ENCODE assay signal across 15 cellular contexts in genomic region chr4:177728361-177729152, GRCh38.
DNase-seq lines count a peak whose midpoint lies in the region; ATAC-seq and TF ChIP-seq lines count a peak whose summit lies in the region.
"Had no signal": no experiment of that assay in that cellular context is flagged by ENCODE, and none has a peak within 500 bp of the region (broad histone marks: within the 10 kb centered on the region; RNA-seq: fewer than 3 reads in every experiment).

No MANE protein-coding gene starts in this region.

- TF ChIP-seq CTCF in NB4 (IDR thresholded peaks at IDR 0.05; ENCODE audit: low read depth, low read length) (no peak), GM13976 (IDR thresholded peaks at IDR 0.05; ENCODE audit: borderline replicate concordance, control extremely low read depth, extremely low read depth, insufficient read depth, missing control alignments) (no peak), WTC11 (IDR thresholded peaks at IDR 0.05) (no peak), coronary artery (IDR thresholded peaks at IDR 0.05) (no peak)

- H3K4me1 Mint-ChIP-seq in WTC11: no peaks in the 10 kb centered on the region

- POLR2A ChIA-PET in WTC11 (lab: Charles Lee): interaction anchor here (0.8 kb wide), 2 partner anchors 10 to 51 kb away, joined by 3 read pairs; no protein-coding TSS in a partner anchor

- in situ Hi-C loops in GM13976 (cut with MboI; ENCODE audit: low sequenced_read_pairs, unreplicated experiment): no loop called here

- H3K27ac ChIP-seq in coronary artery: no peak overlapping the region
- H3K27ac ChIP-seq: gastroesophageal sphincter, psoas muscle had no signal

- H3K9me3 Mint-ChIP-seq in WTC11: 0 out of 2 replicates have a peak, but pooled peaks cover 5% of the 10 kb centered on the region
- H3K9me3 Mint-ChIP-seq: activated CD4-positive, alpha-beta memory T cell treated with anti-CD3 and anti-CD28 coated beads for 36 hours had no signal

- no peak overlapping the region for H3K27ac Mint-ChIP-seq in WTC11
- H3K27ac Mint-ChIP-seq: activated CD4-positive, alpha-beta memory T cell treated with anti-CD3 and anti-CD28 coated beads for 36 hours had no signal

- H3K4me3 ChIP-seq in NB4 (ENCODE audit: low read depth, low read length) (no peak overlapping the region), coronary artery (no peak overlapping the region)
- H3K4me3 ChIP-seq: gastroesophageal sphincter, psoas muscle had no signal

- H3K27me3 Mint-ChIP-seq in WTC11 (ENCODE audit: low read depth): no peaks in the 10 kb centered on the region

- intact Hi-C loops in left colon (cut with DNase I, micrococcal nuclease): no loop called here

- no peak for TF ChIP-seq POLR2A in NB4 (IDR thresholded peaks at IDR 0.05; ENCODE audit: extremely low read depth, insufficient read length)

- CTCF ChIA-PET in WTC11 (lab: Charles Lee): no interaction called here

- ATAC-seq in left colon (peak; percentile 93), WTC11 (no peak; the same call in 1 of the 2 replicates)
- ATAC-seq: gastroesophageal sphincter, psoas muscle had no signal

- H3K4me3 Mint-ChIP-seq in WTC11: no peak overlapping the region
- H3K4me3 Mint-ChIP-seq: activated CD4-positive, alpha-beta memory T cell treated with anti-CD3 and anti-CD28 coated beads for 36 hours had no signal

- no peaks in the 10 kb centered on the region for H3K36me3 Mint-ChIP-seq in WTC11
- H3K36me3 Mint-ChIP-seq: activated CD4-positive, alpha-beta memory T cell treated with anti-CD3 and anti-CD28 coated beads for 36 hours had no signal

- peak; percentile 68 for DNase-seq in Daoy (ENCODE audit: low read depth)
- DNase-seq in NB4 (ENCODE audit: low read depth): peak; percentile 5
- peak; percentile 1 for DNase-seq in SW480 (ENCODE audit: low spot score)
- peak; percentile 18 to 38 for DNase-seq in left colon
- DNase-seq in GM13976 (ENCODE audit: low spot score): no peak
- DNase-seq in WTC11 (ENCODE audit: low spot score): no peak
- DNase-seq in coronary artery (ENCODE audit: low spot score): no peak
- DNase-seq in NCI-H2029 (lab: John Stamatoyannopoulos, UW): no peak
- DNase-seq: activated CD4-positive, alpha-beta memory T cell treated with anti-CD3 and anti-CD28 coated beads for 36 hours; HCEC 1CT; kidney; psoas muscle; stimulated activated CD4-positive, alpha-beta T cell treated with anti-CD3 and anti-CD28 coated beads, Interleukin-1b, Interleukin-23, amount 100 ng/mL, for 48 hours; T-helper 9 cell had no signal

TF ChIP-seq in WTC11, 78 proteins besides CTCF, POLR2A, EP300 and RAD21 (continues in another document):
- TF ChIP-seq ZNF317 (CRISPR knock-in tag; IDR thresholded peaks at IDR 0.05; ENCODE audit: borderline replicate concordance, low read depth): no peak
- TF ChIP-seq CREB1 (CRISPR knock-in tag; IDR thresholded peaks at IDR 0.05): no peak
- no peak for TF ChIP-seq NR1H2 (CRISPR knock-in tag; IDR thresholded peaks at IDR 0.05)
- no peak for TF ChIP-seq ZNF138 (CRISPR knock-in tag; conservative IDR thresholded peaks at IDR 0.05)
- no peak for TF ChIP-seq OVOL2 (CRISPR knock-in tag; IDR thresholded peaks at IDR 0.05; ENCODE audit: borderline replicate concordance)
- no peak for TF ChIP-seq PRRX2 (CRISPR knock-in tag; IDR thresholded peaks at IDR 0.05)
- no peak for TF ChIP-seq CBFB (CRISPR knock-in tag; IDR thresholded peaks at IDR 0.05; ENCODE audit: low read depth)
- TF ChIP-seq ARID4B (CRISPR knock-in tag; IDR thresholded peaks at IDR 0.05; ENCODE audit: borderline replicate concordance): no peak
- no peak for TF ChIP-seq MXD4 (CRISPR knock-in tag; IDR thresholded peaks at IDR 0.05; ENCODE audit: borderline replicate concordance)
- TF ChIP-seq IRF1 (CRISPR knock-in tag; IDR thresholded peaks at IDR 0.05): no peak
- TF ChIP-seq, protein P1, sequence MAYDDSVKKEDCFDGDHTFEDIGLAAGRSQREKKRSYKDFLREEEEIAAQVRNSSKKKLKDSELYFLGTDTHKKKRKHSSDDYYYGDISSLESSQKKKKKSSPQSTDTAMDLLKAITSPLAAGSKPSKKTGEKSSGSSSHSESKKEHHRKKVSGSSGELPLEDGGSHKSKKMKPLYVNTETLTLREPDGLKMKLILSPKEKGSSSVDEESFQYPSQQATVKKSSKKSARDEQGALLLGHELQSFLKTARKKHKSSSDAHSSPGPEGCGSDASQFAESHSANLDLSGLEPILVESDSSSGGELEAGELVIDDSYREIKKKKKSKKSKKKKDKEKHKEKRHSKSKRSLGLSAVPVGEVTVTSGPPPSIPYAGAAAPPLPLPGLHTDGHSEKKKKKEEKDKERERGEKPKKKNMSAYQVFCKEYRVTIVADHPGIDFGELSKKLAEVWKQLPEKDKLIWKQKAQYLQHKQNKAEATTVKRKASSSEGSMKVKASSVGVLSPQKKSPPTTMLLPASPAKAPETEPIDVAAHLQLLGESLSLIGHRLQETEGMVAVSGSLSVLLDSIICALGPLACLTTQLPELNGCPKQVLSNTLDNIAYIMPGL (CRISPR knock-in tag; IDR thresholded peaks at IDR 0.05): no peak
- no peak for TF ChIP-seq ZNF425 (CRISPR knock-in tag; conservative IDR thresholded peaks at IDR 0.05)
- no peak for TF ChIP-seq ZSCAN18 (CRISPR knock-in tag; IDR thresholded peaks at IDR 0.05)
- TF ChIP-seq GABPB1 (CRISPR knock-in tag; IDR thresholded peaks at IDR 0.05): no peak

Comparison
In these comparisons a context has a peak if more than half of its experiments do, and no peak if none do; other contexts are left out.
1. DNase-seq: peak in Daoy (single experiment), NB4 (single experiment), SW480 (single experiment) and left colon (2 of 2); none in GM13976 (single experiment), WTC11 (single experiment), coronary artery (single experiment) and NCI-H2029 (single experiment).